ENCODE assay signal across 17 cellular contexts in genomic region chr13:112861876-112862615, GRCh38.
"Had no signal": no experiment of that assay in that cellular context is flagged by ENCODE, and none has a peak within 500 bp of the region (broad histone marks: within the 10 kb centered on the region; RNA-seq: fewer than 3 reads in every experiment).

No MANE protein-coding gene starts in this region.

- H3K4me3 Mint-ChIP-seq: immature natural killer cell, neural progenitor cell had no signal

- DNase-seq: activated CD4-positive, alpha-beta T cell treated with anti-CD3 and anti-CD28 coated beads for 1 hour; activated CD4-positive, alpha-beta T cell treated with anti-CD3 and anti-CD28 coated beads, Interleukin-2, amount 50 U/mL, for 48 hours; activated CD8-positive, alpha-beta memory T cell treated with anti-CD3 and anti-CD28 coated beads, Interleukin-2, amount 50 U/mL, for 48 hours; activated gamma-delta T cell; activated naive CD4-positive, alpha-beta T cell treated with anti-CD3 and anti-CD28 coated beads, Interleukin-2, amount 50 U/mL, for 16 hours; activated T-cell treated with anti-CD3 and anti-CD28 coated beads, Interleukin-2, amount 50 U/mL, for 48 hours; immature natural killer cell; kidney glomerular epithelial cell; mammary epithelial cell; stimulated activated CD4-positive, alpha-beta T cell treated with anti-CD3 and anti-CD28 coated beads, Interleukin-4, amount 100 ng/mL, for 24 hours; stimulated activated naive CD8-positive, alpha-beta T cell treated with anti-CD3 and anti-CD28 coated beads, Interleukin-15, Interleukin-2, amounts not matched to agents 100 U/mL and 50 U/mL, for 24 hours; substantia nigra; T-helper 1 cell; T-helper 9 cell; uterus had no signal

- ATAC-seq: left lung; stimulated activated naive CD8-positive, alpha-beta T cell treated with anti-CD3 and anti-CD28 coated beads, Interleukin-15, Interleukin-2, amounts not matched to agents 100 U/mL and 50 U/mL, for 24 hours had no signal

- H3K4me1 Mint-ChIP-seq: immature natural killer cell had no signal

- H3K27ac Mint-ChIP-seq: immature natural killer cell had no signal

- H3K9me3 Mint-ChIP-seq: immature natural killer cell, neural progenitor cell had no signal
